In the genomic region with DNA sequence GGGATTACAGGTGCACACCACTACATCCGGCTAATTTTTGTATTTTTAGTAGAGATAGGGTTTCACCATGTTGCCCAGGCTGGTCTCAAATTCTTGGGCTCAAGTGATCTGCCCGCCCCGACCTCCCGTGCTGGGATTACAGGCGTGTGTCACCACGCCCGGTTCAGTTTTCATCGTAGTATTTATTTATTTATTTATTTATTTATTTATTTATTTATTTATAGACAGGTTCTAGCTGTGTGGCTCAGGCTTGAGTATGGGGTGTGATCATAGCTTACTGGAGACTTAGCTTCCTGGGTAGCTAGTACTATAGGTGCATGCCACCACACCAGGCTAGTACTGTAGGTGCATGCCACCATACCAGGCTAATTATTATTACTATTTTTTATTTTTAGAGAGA, we compare ENCODE assay signal across 12 cellular contexts.
A peak's percentile ranks its signal among the peaks of the same experiment; 100 is the strongest.
DNase-seq lines count a peak whose midpoint lies in the region; ATAC-seq, FAIRE-seq and TF ChIP-seq lines count a peak whose summit lies in the region.
"Had no signal": no experiment of that assay in that cellular context is flagged by ENCODE, and none has a peak within 500 bp of the region (broad histone marks: within the 10 kb centered on the region; RNA-seq: fewer than 3 reads in every experiment).

No MANE protein-coding gene starts in this region.

- TF ChIP-seq EP300 in A549 (IDR thresholded peaks at IDR 0.05): no peak

- CTCF ChIA-PET in A549 (lab: Yijun Ruan, JAX): interaction anchor here (0.6 to 3.1 kb wide), 22 partner anchors 8 to 451 kb away, joined by 3 to 47 read pairs (median 4); no protein-coding TSS in a partner anchor

- no peaks in the 10 kb centered on the region for H3K4me1 ChIP-seq in A549
- H3K4me1 ChIP-seq: BLaER1 had no signal

- no peak overlapping the region for H3K4me2 ChIP-seq in A549
- H3K4me2 ChIP-seq: BLaER1 had no signal

- no peaks in the 10 kb centered on the region for H3K9me3 ChIP-seq in A549
- H3K9me3 ChIP-seq: BE2C, BLaER1 had no signal

- 70% methylated on average over 8 of the region's 8 CpGs for WGBS in A549 (ENCODE audit: missing lambda C conversion rate)

- no peak overlapping the region for H3K4me3 ChIP-seq in A549
- H3K4me3 ChIP-seq: BLaER1 had no signal

- no peak for FAIRE-seq in A549 (lab: Jason Lieb, UNC)

- peaks cover 0 to under 1% of the 10 kb centered on the region in 2 donors for H3K9me3 Mint-ChIP-seq in stimulated activated naive B cell treated with anti-CD40 and anti-IgM and Interleukin-4, amounts not matched to agents 10 μg/mL and 1 μg/mL and 100 μg/mL, for 72 hours
- H3K9me3 Mint-ChIP-seq: CD8-positive, alpha-beta memory T cell had no signal

- H3K4me3 Mint-ChIP-seq in stimulated activated naive B cell treated with anti-CD40 and anti-IgM and Interleukin-4, amounts not matched to agents 10 μg/mL and 1 μg/mL and 100 μg/mL, for 72 hours: no peak overlapping the region
- H3K4me3 Mint-ChIP-seq: CD14-positive monocyte; CD4-positive, alpha-beta memory T cell; CD4-positive, CD25-positive, alpha-beta regulatory T cell; CD8-positive, alpha-beta memory T cell had no signal

- no peak overlapping the region for H3K27ac ChIP-seq in A549
- H3K27ac ChIP-seq: 22Rv1, BLaER1 had no signal

- peaks cover 16 to 33% of the 10 kb centered on the region in 2 donors for H3K27me3 Mint-ChIP-seq in stimulated activated naive B cell treated with anti-CD40 and anti-IgM and Interleukin-4, amounts not matched to agents 10 μg/mL and 1 μg/mL and 100 μg/mL, for 72 hours

- peak overlapping the region; percentile 47 for H3K27ac Mint-ChIP-seq in stimulated activated naive B cell treated with anti-CD40 and anti-IgM and Interleukin-4, amounts not matched to agents 10 μg/mL and 1 μg/mL and 100 μg/mL, for 72 hours
- H3K27ac Mint-ChIP-seq: CD14-positive monocyte; CD4-positive, CD25-positive, alpha-beta regulatory T cell; CD8-positive, alpha-beta memory T cell had no signal

- POLR2A ChIA-PET in A549 (lab: Yijun Ruan, JAX): no interaction called here

- no peak for TF ChIP-seq RAD21 in A549 (conservative IDR thresholded peaks at IDR 0.05 in 1 of 2, IDR thresholded peaks at IDR 0.05 in 1 of 2)

- TF ChIP-seq POLR2A in A549 (IDR thresholded peaks at IDR 0.05; ENCODE audit: low read length): no peak

- H3K4me1 Mint-ChIP-seq in stimulated activated naive B cell treated with anti-CD40 and anti-IgM and Interleukin-4, amounts not matched to agents 10 μg/mL and 1 μg/mL and 100 μg/mL, for 72 hours: no peaks in the 10 kb centered on the region
- H3K4me1 Mint-ChIP-seq: CD4-positive, alpha-beta memory T cell; CD4-positive, CD25-positive, alpha-beta regulatory T cell; CD8-positive, alpha-beta memory T cell had no signal

- no peak for DNase-seq in A549 (ENCODE audit: low read depth in 1 of 2, low spot score in 1 of 2)
- DNase-seq in left kidney (ENCODE audit: low read depth, low spot score): peak; percentile 21
- no peak for DNase-seq in stimulated activated naive B cell treated with anti-CD40 and anti-IgM and Interleukin-4, amounts not matched to agents 10 μg/mL and 1 μg/mL and 100 μg/mL, for 72 hours
- no peak for DNase-seq in inferior parietal cortex (ENCODE audit: extremely low spot score)
- DNase-seq in medulla oblongata (ENCODE audit: extremely low spot score): no peak

- ATAC-seq in A549: no peak
- no peak for ATAC-seq in stimulated activated naive B cell treated with anti-CD40 and anti-IgM and Interleukin-4, amounts not matched to agents 10 μg/mL and 1 μg/mL and 100 μg/mL, for 72 hours (replicated peaks)

- no peaks in the 10 kb centered on the region for H3K36me3 Mint-ChIP-seq in stimulated activated naive B cell treated with anti-CD40 and anti-IgM and Interleukin-4, amounts not matched to agents 10 μg/mL and 1 μg/mL and 100 μg/mL, for 72 hours
- H3K36me3 Mint-ChIP-seq: CD14-positive monocyte; CD4-positive, alpha-beta memory T cell; CD4-positive, CD25-positive, alpha-beta regulatory T cell; CD8-positive, alpha-beta memory T cell had no signal

- TF ChIP-seq CTCF in A549 (IDR thresholded peaks at IDR 0.05): no peak

TF ChIP-seq in A549, 52 proteins besides CTCF, POLR2A, EP300 and RAD21:
- TF ChIP-seq, protein P1, sequence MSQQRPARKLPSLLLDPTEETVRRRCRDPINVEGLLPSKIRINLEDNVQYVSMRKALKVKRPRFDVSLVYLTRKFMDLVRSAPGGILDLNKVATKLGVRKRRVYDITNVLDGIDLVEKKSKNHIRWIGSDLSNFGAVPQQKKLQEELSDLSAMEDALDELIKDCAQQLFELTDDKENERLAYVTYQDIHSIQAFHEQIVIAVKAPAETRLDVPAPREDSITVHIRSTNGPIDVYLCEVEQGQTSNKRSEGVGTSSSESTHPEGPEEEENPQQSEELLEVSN (IDR thresholded peaks at IDR 0.05; ENCODE audit: borderline replicate concordance, low read depth): no peak
- TF ChIP-seq ZC3H11A (IDR thresholded peaks at IDR 0.05): peak; percentile 69
